In the genomic region with DNA sequence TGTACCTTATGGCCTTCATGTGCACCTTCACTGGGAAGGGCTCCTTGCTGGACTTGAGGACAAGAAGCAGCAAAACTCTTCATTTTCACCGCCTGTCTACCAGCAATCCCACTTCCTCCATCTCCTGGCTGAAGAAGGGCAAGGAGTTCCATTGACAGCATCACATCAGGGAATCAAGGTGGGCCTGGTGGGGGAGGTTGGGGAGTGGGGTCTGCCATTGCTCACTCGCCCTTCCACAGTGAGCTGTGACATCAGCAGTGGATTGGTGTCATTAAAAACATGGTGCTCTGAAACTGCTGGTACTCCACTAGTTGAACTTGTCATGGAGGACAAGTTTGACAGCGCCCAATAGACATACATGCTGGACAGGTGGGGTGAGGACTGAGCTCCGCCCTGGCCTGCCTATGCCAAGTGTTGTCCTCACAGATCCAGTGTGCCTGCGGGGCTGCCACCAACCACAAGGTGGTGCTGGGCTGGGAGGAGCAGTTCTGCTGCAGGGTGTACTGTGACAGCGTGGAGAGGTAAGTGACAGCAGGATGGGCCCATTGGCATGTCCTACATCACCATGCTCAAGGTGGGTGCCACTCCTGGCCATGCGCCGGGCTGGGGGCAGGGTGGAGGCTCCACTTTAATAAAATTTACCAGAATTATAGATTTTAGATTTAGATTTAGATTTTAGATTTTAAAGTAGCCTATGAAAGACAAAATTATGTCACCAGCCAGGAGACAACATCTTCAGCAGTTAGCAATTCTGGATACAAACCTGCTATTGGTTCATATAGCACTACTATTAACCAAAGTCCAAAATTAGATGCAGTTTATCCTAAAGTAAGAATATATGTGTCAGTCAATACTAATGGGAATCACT, we compare ENCODE assay signal across 13 cellular contexts.
DNase-seq lines count a peak whose midpoint lies in the region; ATAC-seq and TF ChIP-seq lines count a peak whose summit lies in the region.
"Had no signal": no experiment of that assay in that cellular context is flagged by ENCODE, and none has a peak within 500 bp of the region (broad histone marks: within the 10 kb centered on the region; RNA-seq: fewer than 3 reads in every experiment).

No MANE protein-coding gene starts in this region.

- intact Hi-C loops in activated CD8-positive, alpha-beta T cell treated with anti-CD3 and anti-CD28 coated beads for 36 hours (cut with micrococcal nuclease), result no loop called here

- 8 to 11% methylated on average over 8 of the region's 8 CpGs for WGBS in GM23248 (ENCODE audit: low coverage in 1 of 2, low lambda C conversion rate in 2 of 2, missing lambda C conversion rate in 2 of 2), 2 experiments

- no peak overlapping the region for H3K4me2 ChIP-seq in GM23248 (ENCODE audit: unreplicated experiment)

- no peak overlapping the region for H3K4me3 ChIP-seq in GM23248

- H3K36me3 Mint-ChIP-seq in activated CD8-positive, alpha-beta T cell treated with anti-CD3 and anti-CD28 coated beads for 36 hours (ENCODE audit: low read depth), result no peaks in the 10 kb centered on the region
- no peaks in the 10 kb centered on the region for H3K36me3 Mint-ChIP-seq in activated CD8-positive, alpha-beta T cell treated with anti-CD3 and anti-CD28 coated beads, Interleukin-2, amount 10 ng/mL, durations not matched to agents 7 days and 5 days (ENCODE audit: low read depth)
- no peaks in the 10 kb centered on the region for H3K36me3 Mint-ChIP-seq in chondrocyte (ENCODE audit: low read depth)
- H3K36me3 Mint-ChIP-seq in stimulated activated effector memory CD8-positive, alpha-beta T cell treated with anti-CD3 and anti-CD28 coated beads, Interleukin-12 subunit alpha, Interleukin-12 subunit beta, amount 100 ng/mL, for 72 hours, result no peaks in the 10 kb centered on the region
- H3K36me3 Mint-ChIP-seq: activated CD8-positive, alpha-beta memory T cell treated with anti-CD3 and anti-CD28 coated beads, Interleukin-2, amount 10 ng/mL, durations not matched to agents 7 days and 5 days had no signal

- H3K27ac ChIP-seq in GM23248, result no peak overlapping the region

- in situ Hi-C loops in GM23248 (cut with MboI), result no loop called here

- DNase-seq in activated CD8-positive, alpha-beta T cell treated with anti-CD3 and anti-CD28 coated beads for 36 hours, result peak; percentile 3
- no peak for DNase-seq in activated CD8-positive, alpha-beta T cell treated with anti-CD3 and anti-CD28 coated beads, Interleukin-2, amount 10 ng/mL, durations not matched to agents 7 days and 5 days
- peak; percentile 48 for DNase-seq in NCI-H2029 (lab: John Stamatoyannopoulos, UW)
- DNase-seq in chondrocyte (ENCODE audit: low spot score), result peak; percentile 81
- DNase-seq in stimulated activated effector memory CD8-positive, alpha-beta T cell treated with anti-CD3 and anti-CD28 coated beads, Interleukin-12 subunit alpha, Interleukin-12 subunit beta, amount 100 ng/mL, for 72 hours (ENCODE audit: low spot score in 2 of 2), result no peak
- no peak for DNase-seq in GM23248
- DNase-seq in stimulated activated CD4-positive, alpha-beta T cell treated with anti-CD3 and anti-CD28 coated beads, Interleukin-2, amount 100 ng/mL, for 48 hours, result no peak
- DNase-seq in NCI-H2171 (lab: John Stamatoyannopoulos, UW), result no peak
- DNase-seq: activated CD8-positive, alpha-beta memory T cell treated with anti-CD3 and anti-CD28 coated beads, Interleukin-2, amount 10 ng/mL, durations not matched to agents 7 days and 5 days; glutamatergic neuron; midbrain; stimulated activated CD4-positive, alpha-beta T cell treated with anti-CD3 and anti-CD28 coated beads, Interleukin-4, amount 100 ng/mL, for 24 hours had no signal

- H3K36me3 ChIP-seq in GM23248 (ENCODE audit: low read depth), result no peaks in the 10 kb centered on the region

- ATAC-seq in activated CD8-positive, alpha-beta T cell treated with anti-CD3 and anti-CD28 coated beads for 36 hours, result no peak
- no peak for ATAC-seq in activated CD8-positive, alpha-beta T cell treated with anti-CD3 and anti-CD28 coated beads, Interleukin-2, amount 10 ng/mL, durations not matched to agents 7 days and 5 days
- ATAC-seq in stimulated activated effector memory CD8-positive, alpha-beta T cell treated with anti-CD3 and anti-CD28 coated beads, Interleukin-12 subunit alpha, Interleukin-12 subunit beta, amount 100 ng/mL, for 72 hours, result peak; percentile 55
- ATAC-seq: activated CD8-positive, alpha-beta memory T cell treated with anti-CD3 and anti-CD28 coated beads, Interleukin-2, amount 10 ng/mL, durations not matched to agents 7 days and 5 days; HCT116 had no signal

- no peaks in the 10 kb centered on the region for H3K4me1 ChIP-seq in GM23248 (ENCODE audit: insufficient read depth)

- H4K20me1 ChIP-seq in GM23248 (ENCODE audit: insufficient read depth), result no peaks in the 10 kb centered on the region

- H2AFZ ChIP-seq in GM23248, result no peak overlapping the region

- CTCF ChIA-PET in activated CD8-positive, alpha-beta T cell treated with anti-CD3 and anti-CD28 coated beads for 36 hours (lab: Charles Lee), result no interaction called here
- CTCF ChIA-PET in activated CD8-positive, alpha-beta T cell treated with anti-CD3 and anti-CD28 coated beads, Interleukin-2, amount 10 ng/mL, durations not matched to agents 7 days and 5 days (lab: Charles Lee), result no interaction called here

- no peaks in the 10 kb centered on the region for H3F3A ChIP-seq in GM23248 (ENCODE audit: insufficient read depth)

- H3K9me3 Mint-ChIP-seq in activated CD8-positive, alpha-beta T cell treated with anti-CD3 and anti-CD28 coated beads for 36 hours, result peaks cover 13% of the 10 kb centered on the region
- H3K9me3 Mint-ChIP-seq in activated CD8-positive, alpha-beta T cell treated with anti-CD3 and anti-CD28 coated beads, Interleukin-2, amount 10 ng/mL, durations not matched to agents 7 days and 5 days (ENCODE audit: insufficient read depth), result peaks cover 17% of the 10 kb centered on the region
- peaks cover 40% of the 10 kb centered on the region for H3K9me3 Mint-ChIP-seq in chondrocyte (ENCODE audit: low read depth)
- H3K9me3 Mint-ChIP-seq in stimulated activated effector memory CD8-positive, alpha-beta T cell treated with anti-CD3 and anti-CD28 coated beads, Interleukin-12 subunit alpha, Interleukin-12 subunit beta, amount 100 ng/mL, for 72 hours, result peaks cover 13% of the 10 kb centered on the region

- no peaks in the 10 kb centered on the region for H3K27me3 ChIP-seq in GM23248 (replicated peaks; ENCODE audit: insufficient read depth)

- POLR2A ChIA-PET in activated CD8-positive, alpha-beta T cell treated with anti-CD3 and anti-CD28 coated beads for 36 hours (lab: Charles Lee), result no interaction called here
- POLR2A ChIA-PET in activated CD8-positive, alpha-beta T cell treated with anti-CD3 and anti-CD28 coated beads, Interleukin-2, amount 10 ng/mL, durations not matched to agents 7 days and 5 days (lab: Charles Lee), result no interaction called here

- H3K27ac Mint-ChIP-seq in activated CD8-positive, alpha-beta T cell treated with anti-CD3 and anti-CD28 coated beads for 36 hours, result no peak overlapping the region
- H3K27ac Mint-ChIP-seq in activated CD8-positive, alpha-beta T cell treated with anti-CD3 and anti-CD28 coated beads, Interleukin-2, amount 10 ng/mL, durations not matched to agents 7 days and 5 days, result no peak overlapping the region
- H3K27ac Mint-ChIP-seq in chondrocyte (ENCODE audit: unreplicated experiment), result no peak overlapping the region
- no peak overlapping the region for H3K27ac Mint-ChIP-seq in stimulated activated effector memory CD8-positive, alpha-beta T cell treated with anti-CD3 and anti-CD28 coated beads, Interleukin-12 subunit alpha, Interleukin-12 subunit beta, amount 100 ng/mL, for 72 hours
- H3K27ac Mint-ChIP-seq: activated CD8-positive, alpha-beta memory T cell treated with anti-CD3 and anti-CD28 coated beads, Interleukin-2, amount 10 ng/mL, durations not matched to agents 7 days and 5 days had no signal

- H3K4me1 Mint-ChIP-seq in activated CD8-positive, alpha-beta T cell treated with anti-CD3 and anti-CD28 coated beads for 36 hours (ENCODE audit: low read depth), result no peaks in the 10 kb centered on the region
- H3K4me1 Mint-ChIP-seq in activated CD8-positive, alpha-beta T cell treated with anti-CD3 and anti-CD28 coated beads, Interleukin-2, amount 10 ng/mL, durations not matched to agents 7 days and 5 days (ENCODE audit: low read depth), result no peaks in the 10 kb centered on the region
- H3K4me1 Mint-ChIP-seq in chondrocyte (ENCODE audit: low read depth), result no peaks in the 10 kb centered on the region
- peaks cover 10% of the 10 kb centered on the region for H3K4me1 Mint-ChIP-seq in stimulated activated effector memory CD8-positive, alpha-beta T cell treated with anti-CD3 and anti-CD28 coated beads, Interleukin-12 subunit alpha, Interleukin-12 subunit beta, amount 100 ng/mL, for 72 hours
- H3K4me1 Mint-ChIP-seq: activated CD8-positive, alpha-beta memory T cell treated with anti-CD3 and anti-CD28 coated beads, Interleukin-2, amount 10 ng/mL, durations not matched to agents 7 days and 5 days had no signal

- no peaks in the 10 kb centered on the region for H3K27me3 Mint-ChIP-seq in activated CD8-positive, alpha-beta T cell treated with anti-CD3 and anti-CD28 coated beads for 36 hours
- no peaks in the 10 kb centered on the region for H3K27me3 Mint-ChIP-seq in activated CD8-positive, alpha-beta T cell treated with anti-CD3 and anti-CD28 coated beads, Interleukin-2, amount 10 ng/mL, durations not matched to agents 7 days and 5 days (ENCODE audit: low read depth)
- no peaks in the 10 kb centered on the region for H3K27me3 Mint-ChIP-seq in chondrocyte (ENCODE audit: low read depth)
- H3K27me3 Mint-ChIP-seq: activated CD8-positive, alpha-beta memory T cell treated with anti-CD3 and anti-CD28 coated beads, Interleukin-2, amount 10 ng/mL, durations not matched to agents 7 days and 5 days had no signal

- H3K9me2 ChIP-seq in GM23248 (ENCODE audit: insufficient read depth), result no peaks in the 10 kb centered on the region

- no peaks in the 10 kb centered on the region for H3K79me2 ChIP-seq in GM23248 (ENCODE audit: insufficient read depth)

- no peak overlapping the region for H3K9ac ChIP-seq in GM23248

- H3K4me3 Mint-ChIP-seq in activated CD8-positive, alpha-beta T cell treated with anti-CD3 and anti-CD28 coated beads for 36 hours, result no peak overlapping the region
- H3K4me3 Mint-ChIP-seq in activated CD8-positive, alpha-beta T cell treated with anti-CD3 and anti-CD28 coated beads, Interleukin-2, amount 10 ng/mL, durations not matched to agents 7 days and 5 days, result no peak overlapping the region
- no peak overlapping the region for H3K4me3 Mint-ChIP-seq in chondrocyte (ENCODE audit: unreplicated experiment)
- no peak overlapping the region for H3K4me3 Mint-ChIP-seq in stimulated activated effector memory CD8-positive, alpha-beta T cell treated with anti-CD3 and anti-CD28 coated beads, Interleukin-12 subunit alpha, Interleukin-12 subunit beta, amount 100 ng/mL, for 72 hours
- H3K4me3 Mint-ChIP-seq: activated CD8-positive, alpha-beta memory T cell treated with anti-CD3 and anti-CD28 coated beads, Interleukin-2, amount 10 ng/mL, durations not matched to agents 7 days and 5 days had no signal

- no peak for TF ChIP-seq CTCF in activated CD8-positive, alpha-beta T cell treated with anti-CD3 and anti-CD28 coated beads for 36 hours (IDR thresholded peaks at IDR 0.05)
- no peak for TF ChIP-seq CTCF in chondrocyte (IDR thresholded peaks at IDR 0.05)

- no peaks in the 10 kb centered on the region for H3K9me3 ChIP-seq in GM23248 (ENCODE audit: low read depth)

Comparison
In these comparisons a context has a peak if more than half of its experiments do, and no peak if none do; other contexts are left out.
1. DNase-seq: peak in activated CD8-positive, alpha-beta T cell treated with anti-CD3 and anti-CD28 coated beads for 36 hours (single experiment), NCI-H2029 (single experiment) and chondrocyte (single experiment); none in activated CD8-positive, alpha-beta T cell treated with anti-CD3 and anti-CD28 coated beads, Interleukin-2, amount 10 ng/mL, durations not matched to agents 7 days and 5 days (single experiment), stimulated activated effector memory CD8-positive, alpha-beta T cell treated with anti-CD3 and anti-CD28 coated beads, Interleukin-12 subunit alpha, Interleukin-12 subunit beta, amount 100 ng/mL, for 72 hours (0 of 2), GM23248 (single experiment), stimulated activated CD4-positive, alpha-beta T cell treated with anti-CD3 and anti-CD28 coated beads, Interleukin-2, amount 100 ng/mL, for 48 hours (0 of 2) and NCI-H2171 (single experiment).